8 cellular contexts compared by ENCODE assay signal in the genomic region with DNA sequence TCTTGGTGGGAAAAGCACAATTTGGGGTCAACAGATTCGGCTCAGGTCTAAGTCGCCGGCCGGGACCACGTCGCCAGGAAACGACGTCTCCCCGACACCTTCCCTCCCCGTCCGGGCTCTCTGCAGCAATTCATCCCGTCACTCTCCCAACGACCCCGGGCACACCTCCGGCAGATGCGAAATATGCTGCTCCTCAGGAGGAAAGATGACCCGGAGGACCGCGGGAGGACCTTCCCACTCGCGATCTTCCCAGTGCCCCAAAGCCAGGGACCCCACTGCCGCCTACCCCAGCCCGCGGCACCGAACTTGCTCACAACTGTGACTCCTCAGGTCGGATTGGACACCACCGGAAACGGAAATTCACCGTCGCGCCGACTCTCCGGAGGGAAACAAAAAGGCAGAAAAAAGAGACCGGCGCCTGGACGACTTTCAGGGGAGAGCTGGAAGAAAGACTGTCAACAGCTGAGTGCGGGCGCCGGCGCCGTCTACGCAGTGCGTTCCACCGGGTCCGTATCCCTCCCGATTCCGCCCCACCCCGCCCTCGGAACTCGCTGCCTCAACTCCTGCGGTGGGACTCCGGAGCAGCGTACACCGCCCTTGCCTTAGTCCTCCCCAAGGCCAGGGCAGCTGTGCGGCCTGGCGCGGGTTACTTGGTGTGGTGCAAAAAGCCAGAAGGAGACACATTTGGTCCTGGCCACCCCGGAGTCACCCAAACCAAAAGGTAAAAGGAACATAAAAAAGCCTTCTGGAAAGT. TPM values are rescaled to one million over a fixed set of nuclear protein-coding genes. Genes with fewer than 3 reads are reported as not detected.
DNase-seq lines count a peak whose midpoint lies in the region; ATAC-seq and TF ChIP-seq lines count a peak whose summit lies in the region.

No MANE protein-coding gene starts in this region.

- H3K9me2 ChIP-seq in GM23338 (ENCODE audit: insufficient read depth), result no peaks in the 10 kb centered on the region

- H3K4me3 ChIP-seq in GM23338 (peak overlapping the region; percentile 91), LNCaP clone FGC (ENCODE audit: low read depth, low read length) (peak overlapping the region; percentile 94), fibroblast of the aortic adventitia (ENCODE audit: low read depth, low read length) (peak overlapping the region; percentile 96)

- peaks cover 24% of the 10 kb centered on the region; the same call in 2 of the 3 replicates for H3K36me3 Mint-ChIP-seq in GM23338 (ENCODE audit: low read depth)
- H3K36me3 Mint-ChIP-seq in nephron (ENCODE audit: low read depth), result peaks cover 17% of the 10 kb centered on the region

- H2AFZ ChIP-seq in GM23338, result peak overlapping the region; percentile 97

- H3K27ac ChIP-seq in GM23338 (ENCODE audit: low read depth), result peak overlapping the region; percentile 95

- H3K27ac Mint-ChIP-seq in GM23338 (peak overlapping the region; percentile 99), nephron (peak overlapping the region; percentile 97 to 99 (median 98))

- peak; percentile 96 for TF ChIP-seq POLR2A in Raji (IDR thresholded peaks at IDR 0.05; ENCODE audit: insufficient read depth, low read depth, low read length)

- peak overlapping the region; percentile 94 for H3K4me3 Mint-ChIP-seq in GM23338
- peak overlapping the region; percentile 99 to 100 (median 99) for H3K4me3 Mint-ChIP-seq in nephron

- no peaks in the 10 kb centered on the region for H4K20me1 ChIP-seq in GM23338 (replicated peaks; ENCODE audit: insufficient read depth)

- peaks cover 12% of the 10 kb centered on the region for H3K4me1 ChIP-seq in GM23338 (ENCODE audit: insufficient read depth)

- H3K27me3 Mint-ChIP-seq in GM23338 (ENCODE audit: insufficient read depth, low read depth, poor library complexity) (peaks cover 6% of the 10 kb centered on the region), nephron (ENCODE audit: low read depth) (no peaks in the 10 kb centered on the region)

- TF ChIP-seq CTCF in GM23338 (conservative IDR thresholded peaks at IDR 0.05; ENCODE audit: low read depth in 2 of 2) (no peak), LNCaP clone FGC (IDR thresholded peaks at IDR 0.05; ENCODE audit: control insufficient read depth, extremely low read depth, insufficient read depth) (no peak), fibroblast of the aortic adventitia (IDR thresholded peaks at IDR 0.05; ENCODE audit: insufficient read depth, low read length) (no peak), nephron (IDR thresholded peaks at IDR 0.05; ENCODE audit: unreplicated experiment in 3 of 3) (no peak)

- H3K27me3 ChIP-seq in GM23338 (ENCODE audit: insufficient read depth), result no peaks in the 10 kb centered on the region

- peak overlapping the region; percentile 86 for H3K4me2 ChIP-seq in GM23338

- peaks cover 7% of the 10 kb centered on the region; the same call in 1 of the 2 replicates for H3K36me3 ChIP-seq in GM23338 (ENCODE audit: insufficient read depth)

- peaks cover 19% of the 10 kb centered on the region for H3K79me2 ChIP-seq in GM23338 (replicated peaks; ENCODE audit: insufficient read depth)

- H3F3A ChIP-seq in GM23338 (replicated peaks; ENCODE audit: low read depth), result peaks cover 12% of the 10 kb centered on the region; the same call in 1 of the 2 replicates

- H3K4me1 Mint-ChIP-seq in GM23338, result 0 out of 3 replicates have a peak, but pooled peaks cover 3% of the 10 kb centered on the region
- H3K4me1 Mint-ChIP-seq in nephron, result peaks cover 16% of the 10 kb centered on the region

- peak; percentile 79 for ATAC-seq in GM23338
- ATAC-seq in stimulated activated naive CD8-positive, alpha-beta T cell treated with anti-CD3 and anti-CD28 coated beads, Interleukin-15, Interleukin-2, amounts not matched to agents 100 U/mL and 50 U/mL, for 24 hours, result peak; percentile 91

- DNase-seq in EH (ENCODE audit: low read depth), result peak; percentile 90
- peak; percentile 97 for DNase-seq in GM23338 (ENCODE audit: low spot score)
- DNase-seq in LNCaP clone FGC (ENCODE audit: low read depth), result peak; percentile 76
- peak; percentile 97 for DNase-seq in activated effector memory CD4-positive, alpha-beta T cell treated with anti-CD3 and anti-CD28 coated beads, Interleukin-2, amount 50 U/mL, for 16 hours
- peak; percentile 91 for DNase-seq in fibroblast of the aortic adventitia (ENCODE audit: low read depth)
- peak; percentile 91 for DNase-seq in stimulated activated naive CD8-positive, alpha-beta T cell treated with anti-CD3 and anti-CD28 coated beads, Interleukin-15, Interleukin-2, amounts not matched to agents 100 U/mL and 50 U/mL, for 24 hours

- no peaks in the 10 kb centered on the region for H3K9me3 Mint-ChIP-seq in GM23338
- no peaks in the 10 kb centered on the region for H3K9me3 Mint-ChIP-seq in nephron

TF ChIP-seq in GM23338, 12 proteins besides CTCF, POLR2A, EP300 and RAD21:
- TF ChIP-seq, protein P1, sequence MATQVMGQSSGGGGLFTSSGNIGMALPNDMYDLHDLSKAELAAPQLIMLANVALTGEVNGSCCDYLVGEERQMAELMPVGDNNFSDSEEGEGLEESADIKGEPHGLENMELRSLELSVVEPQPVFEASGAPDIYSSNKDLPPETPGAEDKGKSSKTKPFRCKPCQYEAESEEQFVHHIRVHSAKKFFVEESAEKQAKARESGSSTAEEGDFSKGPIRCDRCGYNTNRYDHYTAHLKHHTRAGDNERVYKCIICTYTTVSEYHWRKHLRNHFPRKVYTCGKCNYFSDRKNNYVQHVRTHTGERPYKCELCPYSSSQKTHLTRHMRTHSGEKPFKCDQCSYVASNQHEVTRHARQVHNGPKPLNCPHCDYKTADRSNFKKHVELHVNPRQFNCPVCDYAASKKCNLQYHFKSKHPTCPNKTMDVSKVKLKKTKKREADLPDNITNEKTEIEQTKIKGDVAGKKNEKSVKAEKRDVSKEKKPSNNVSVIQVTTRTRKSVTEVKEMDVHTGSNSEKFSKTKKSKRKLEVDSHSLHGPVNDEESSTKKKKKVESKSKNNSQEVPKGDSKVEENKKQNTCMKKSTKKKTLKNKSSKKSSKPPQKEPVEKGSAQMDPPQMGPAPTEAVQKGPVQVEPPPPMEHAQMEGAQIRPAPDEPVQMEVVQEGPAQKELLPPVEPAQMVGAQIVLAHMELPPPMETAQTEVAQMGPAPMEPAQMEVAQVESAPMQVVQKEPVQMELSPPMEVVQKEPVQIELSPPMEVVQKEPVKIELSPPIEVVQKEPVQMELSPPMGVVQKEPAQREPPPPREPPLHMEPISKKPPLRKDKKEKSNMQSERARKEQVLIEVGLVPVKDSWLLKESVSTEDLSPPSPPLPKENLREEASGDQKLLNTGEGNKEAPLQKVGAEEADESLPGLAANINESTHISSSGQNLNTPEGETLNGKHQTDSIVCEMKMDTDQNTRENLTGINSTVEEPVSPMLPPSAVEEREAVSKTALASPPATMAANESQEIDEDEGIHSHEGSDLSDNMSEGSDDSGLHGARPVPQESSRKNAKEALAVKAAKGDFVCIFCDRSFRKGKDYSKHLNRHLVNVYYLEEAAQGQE (IDR thresholded peaks at IDR 0.05; ENCODE audit: unreplicated experiment), result peak; percentile 21
- no peak for TF ChIP-seq EZH2phosphoT487 (IDR thresholded peaks at IDR 0.05; ENCODE audit: unreplicated experiment)
- peak; percentile 97 for TF ChIP-seq POLR2AphosphoS5 (IDR thresholded peaks at IDR 0.05; ENCODE audit: low read depth)
- TF ChIP-seq CREB1 (CRISPR knock-in tag; IDR thresholded peaks at IDR 0.05; ENCODE audit: low read depth), result peak; percentile 77
- TF ChIP-seq, protein P2, sequence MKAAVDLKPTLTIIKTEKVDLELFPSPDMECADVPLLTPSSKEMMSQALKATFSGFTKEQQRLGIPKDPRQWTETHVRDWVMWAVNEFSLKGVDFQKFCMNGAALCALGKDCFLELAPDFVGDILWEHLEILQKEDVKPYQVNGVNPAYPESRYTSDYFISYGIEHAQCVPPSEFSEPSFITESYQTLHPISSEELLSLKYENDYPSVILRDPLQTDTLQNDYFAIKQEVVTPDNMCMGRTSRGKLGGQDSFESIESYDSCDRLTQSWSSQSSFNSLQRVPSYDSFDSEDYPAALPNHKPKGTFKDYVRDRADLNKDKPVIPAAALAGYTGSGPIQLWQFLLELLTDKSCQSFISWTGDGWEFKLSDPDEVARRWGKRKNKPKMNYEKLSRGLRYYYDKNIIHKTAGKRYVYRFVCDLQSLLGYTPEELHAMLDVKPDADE (IDR thresholded peaks at IDR 0.05), result peak; percentile 77

RNA-seq across cellular contexts. Expression of a gene that starts 13.8 kb away (rescaled TPM):
- total RNA-seq in GM23338 (2014; rRNA removed; shearing (Covaris generic)), result 64.2 and 72.9 TPM in 2 replicates
- 16.9 and 17.0 TPM in 2 replicates for polyA plus RNA-seq in GM23338 (2016; fragmentation: Nextera tagmentation; extraction: Ambion mirVana)
- total RNA-seq in fibroblast of the aortic adventitia (ENCODE audit: low replicate concordance), result 21.9 and 45.2 TPM in 2 replicates

RNA-seq across cellular contexts. Expression of a gene that starts 32.4 kb away (rescaled TPM):
- 5.3 and 6.7 TPM in 2 replicates for total RNA-seq in GM23338 (2014; rRNA removed; shearing (Covaris generic))
- polyA plus RNA-seq in GM23338 (2016; fragmentation: Nextera tagmentation; extraction: Ambion mirVana), result 4.3 and 5.0 TPM in 2 replicates
- 2.9 and 4.3 TPM in 2 replicates for total RNA-seq in fibroblast of the aortic adventitia (ENCODE audit: low replicate concordance)

RNA-seq across cellular contexts. Expression of a gene that starts 51.5 kb away (rescaled TPM):
- total RNA-seq in GM23338 (2014; rRNA removed; shearing (Covaris generic)), result 40.6 and 41.1 TPM in 2 replicates
- polyA plus RNA-seq in GM23338 (2016; fragmentation: Nextera tagmentation; extraction: Ambion mirVana), result 187 and 196 TPM in 2 replicates
- 12.9 and 20.9 TPM in 2 replicates for total RNA-seq in fibroblast of the aortic adventitia (ENCODE audit: low replicate concordance)

RNA-seq across cellular contexts. Expression of a gene that starts 55.1 kb away (rescaled TPM):
- 30.4 and 40.5 TPM in 2 replicates for total RNA-seq in GM23338 (2014; rRNA removed; shearing (Covaris generic))
- 20.0 and 20.5 TPM in 2 replicates for polyA plus RNA-seq in GM23338 (2016; fragmentation: Nextera tagmentation; extraction: Ambion mirVana)
- total RNA-seq in fibroblast of the aortic adventitia (ENCODE audit: low replicate concordance), result 38.8 and 48.9 TPM in 2 replicates

Comparison
In these comparisons a context has a peak if more than half of its experiments do, and no peak if none do; other contexts are left out.
1. Peak in every context shown above with its lines: DNase-seq, ATAC-seq, H3K4me3 ChIP-seq and H3K27ac ChIP-seq.